25 cellular contexts compared by ENCODE assay signal in genomic region chr4:82621212-82621611, GRCh38. TPM values are rescaled to one million over a fixed set of nuclear protein-coding genes. Genes with fewer than 3 reads are reported as not detected.
"Had no signal": no experiment of that assay in that cellular context is flagged by ENCODE, and none has a peak within 500 bp of the region (broad histone marks: within the 10 kb centered on the region; RNA-seq: fewer than 3 reads in every experiment).

No MANE protein-coding gene starts in this region.

- H3K4me1 Mint-ChIP-seq: activated naive CD4-positive, alpha-beta T cell treated with anti-CD3 and anti-CD28 coated beads, Interleukin-2, amount 50 U/mL, for 24 hours; IgD-negative memory B cell had no signal

- H3K4me3 Mint-ChIP-seq: activated CD8-positive, alpha-beta T cell treated with anti-CD3 and anti-CD28 coated beads for 36 hours; activated naive CD4-positive, alpha-beta T cell treated with anti-CD3 and anti-CD28 coated beads, Interleukin-2, amount 50 U/mL, for 24 hours; activated T-cell treated with anti-CD3 and anti-CD28 coated beads, Interleukin-2, amount 50 U/mL, for 24 hours; activated T-helper 1 cell treated with anti-CD3 and anti-CD28 coated beads, Interleukin-12 subunit alpha, Interleukin-12 subunit beta, Interleukin-2, Interleukin-4 antibody, amounts not matched to agents 30 ng/mL and 10 ng/mL and 1 ng/mL, durations not matched to agents 14 hours and 24 hours and 36 hours; IgD-negative memory B cell; T-helper 1 cell treated with Interleukin-12 subunit alpha and Interleukin-12 subunit beta and Interleukin-4 antibody, amounts not matched to agents 30 μg/mL and 1 μg/mL, for 36 hours had no signal

- H3K4me1 ChIP-seq: breast epithelium, Peyer's patch, SJCRH30 had no signal

- H3K36me3 ChIP-seq: breast epithelium, Peyer's patch, SJCRH30 had no signal

- H3K27me3 Mint-ChIP-seq: activated CD8-positive, alpha-beta T cell treated with anti-CD3 and anti-CD28 coated beads for 36 hours; activated naive CD4-positive, alpha-beta T cell treated with anti-CD3 and anti-CD28 coated beads, Interleukin-2, amount 50 U/mL, for 24 hours; activated T-cell treated with anti-CD3 and anti-CD28 coated beads, Interleukin-2, amount 50 U/mL, for 24 hours; IgD-negative memory B cell had no signal

- DNase-seq: activated CD4-positive, alpha-beta T cell treated with anti-CD3 and anti-CD28 coated beads for 4 hours; activated CD8-positive, alpha-beta memory T cell treated with anti-CD3 and anti-CD28 coated beads, Interleukin-2, amount 50 U/mL, for 4 hours; activated CD8-positive, alpha-beta T cell treated with anti-CD3 and anti-CD28 coated beads for 36 hours; activated effector memory CD4-positive, alpha-beta T cell treated with Interleukin-2 at 50 U/mL for 16 hours; activated naive CD4-positive, alpha-beta T cell; activated T-cell treated with anti-CD3 and anti-CD28 coated beads, Interleukin-2, amount 50 U/mL, for 24 hours; aorta; KG1; NCI-H1048; NCI-H187 treated with DMSO at 0.1 percent for 48 hours; NCI-H2081 treated with DMSO at 0.1 percent for 48 hours; NCI-H226; NCI-H526; NCI-H774; NK-92 treated with Interleukin-12 subunit alpha and Interleukin-12 subunit beta, amount 100 ng/mL, for 24 hours; Peyer's patch; Right ventricle myocardium superior; SJCRH30 had no signal

- H3K9me3 ChIP-seq: breast epithelium, Peyer's patch, SJCRH30 had no signal

- H3K4me3 ChIP-seq: breast epithelium, Peyer's patch, SJCRH30 had no signal

- H3K9me3 Mint-ChIP-seq: activated CD8-positive, alpha-beta T cell treated with anti-CD3 and anti-CD28 coated beads for 36 hours; activated naive CD4-positive, alpha-beta T cell treated with anti-CD3 and anti-CD28 coated beads, Interleukin-2, amount 50 U/mL, for 24 hours; activated T-cell treated with anti-CD3 and anti-CD28 coated beads, Interleukin-2, amount 50 U/mL, for 24 hours; activated T-helper 1 cell treated with anti-CD3 and anti-CD28 coated beads, Interleukin-12 subunit alpha, Interleukin-12 subunit beta, Interleukin-2, Interleukin-4 antibody, amounts not matched to agents 30 ng/mL and 10 ng/mL and 1 ng/mL, durations not matched to agents 14 hours and 24 hours and 36 hours; IgD-negative memory B cell; T-helper 1 cell treated with Interleukin-12 subunit alpha and Interleukin-12 subunit beta and Interleukin-4 antibody, amounts not matched to agents 30 μg/mL and 1 μg/mL, for 36 hours had no signal

- H3K27me3 ChIP-seq: breast epithelium, Peyer's patch, SJCRH30 had no signal

- H3K36me3 Mint-ChIP-seq: activated naive CD4-positive, alpha-beta T cell treated with anti-CD3 and anti-CD28 coated beads, Interleukin-2, amount 50 U/mL, for 24 hours; IgD-negative memory B cell had no signal

- H3K27ac Mint-ChIP-seq: activated CD8-positive, alpha-beta T cell treated with anti-CD3 and anti-CD28 coated beads for 36 hours; activated naive CD4-positive, alpha-beta T cell treated with anti-CD3 and anti-CD28 coated beads, Interleukin-2, amount 50 U/mL, for 24 hours; activated T-cell treated with anti-CD3 and anti-CD28 coated beads, Interleukin-2, amount 50 U/mL, for 24 hours; activated T-helper 1 cell treated with anti-CD3 and anti-CD28 coated beads, Interleukin-12 subunit alpha, Interleukin-12 subunit beta, Interleukin-2, Interleukin-4 antibody, amounts not matched to agents 30 ng/mL and 10 ng/mL and 1 ng/mL, durations not matched to agents 14 hours and 24 hours and 36 hours; IgD-negative memory B cell; T-helper 1 cell treated with Interleukin-12 subunit alpha and Interleukin-12 subunit beta and Interleukin-4 antibody, amounts not matched to agents 30 μg/mL and 1 μg/mL, for 36 hours had no signal

- H3K27ac ChIP-seq: breast epithelium, Peyer's patch, RWPE1, SJCRH30 had no signal

RNA-seq across cellular contexts. Expression of gene TMEM150C, which starts 59.4 kb away (rescaled TPM):
- total RNA-seq: activated CD8-positive, alpha-beta T cell treated with anti-CD3 and anti-CD28 coated beads for 36 hours; activated T-helper 1 cell treated with anti-CD3 and anti-CD28 coated beads, Interleukin-12 subunit alpha, Interleukin-12 subunit beta, Interleukin-2, Interleukin-4 antibody, amounts not matched to agents 30 ng/mL and 10 ng/mL and 1 ng/mL, durations not matched to agents 14 hours and 24 hours and 36 hours; LHCN-M2 had no signal
- polyA plus RNA-seq: IgD-negative memory B cell had no signal
